9 cellular contexts compared by ENCODE assay signal in genomic region chr2:228048838-228049490, GRCh38.
DNase-seq lines count a peak whose midpoint lies in the region; ATAC-seq and TF ChIP-seq lines count a peak whose summit lies in the region.
"Had no signal": no experiment of that assay in that cellular context is flagged by ENCODE, and none has a peak within 500 bp of the region (broad histone marks: within the 10 kb centered on the region; RNA-seq: fewer than 3 reads in every experiment).

No MANE protein-coding gene starts in this region.

- peaks cover 10% of the 10 kb centered on the region for H3K27me3 Mint-ChIP-seq in nephron progenitor cell (ENCODE audit: low read depth, poor library complexity)

- ATAC-seq in HG03175 (IDR thresholded peaks at IDR 0.05; ENCODE audit: unreplicated experiment) (peak; percentile 53), esophagus mucosa (peak; percentile 74), HG02973 (IDR thresholded peaks at IDR 0.05; ENCODE audit: unreplicated experiment) (no peak), HG02970 (IDR thresholded peaks at IDR 0.05; ENCODE audit: low FRiP score, unreplicated experiment) (no peak)

- TF ChIP-seq CTCF in GM06990 (IDR thresholded peaks at IDR 0.05; ENCODE audit: insufficient read depth, low read length, poor library complexity, severe bottlenecking) (peak; percentile 49), nephron progenitor cell (IDR thresholded peaks at IDR 0.05) (peak; percentile 61)

- H3K4me3 ChIP-seq in GM06990 (replicated peaks; ENCODE audit: low read depth, low read length), result no peak overlapping the region
- H3K4me3 ChIP-seq in NT2/D1 (ENCODE audit: insufficient read length, low read depth), result no peak overlapping the region
- H3K4me3 ChIP-seq: skin epidermis had no signal

- H3K27me3 ChIP-seq in GM06990 (replicated peaks; ENCODE audit: control insufficient read depth, insufficient read depth, low read length) (no peaks in the 10 kb centered on the region), NT2/D1 (ENCODE audit: insufficient read depth, insufficient read length) (no peaks in the 10 kb centered on the region)

- no peak overlapping the region for H3K9ac ChIP-seq in NT2/D1 (ENCODE audit: insufficient read length, low read depth)

- H3K4me1 ChIP-seq in NT2/D1 (ENCODE audit: insufficient read depth, insufficient read length), result no peaks in the 10 kb centered on the region

- no peaks in the 10 kb centered on the region for H3K4me1 Mint-ChIP-seq in nephron progenitor cell

- no peak for DNase-seq in GM06990 (ENCODE audit: extremely low read depth, insufficient read length)
- DNase-seq in NT2/D1 (ENCODE audit: low read depth, low spot score), result peak; percentile 48
- DNase-seq in nephron progenitor cell, result peak; percentile 35
- DNase-seq in activated CD8-positive, alpha-beta memory T cell treated with anti-CD3 and anti-CD28 coated beads, Interleukin-2, amount 50 U/mL, for 48 hours, result no peak

- H3K36me3 Mint-ChIP-seq in nephron progenitor cell (ENCODE audit: low read depth), result no peaks in the 10 kb centered on the region

- H3K4me3 Mint-ChIP-seq in nephron progenitor cell, result no peak overlapping the region

- H3K9me3 Mint-ChIP-seq in nephron progenitor cell, result no peaks in the 10 kb centered on the region

- H3K9me3 ChIP-seq in NT2/D1 (ENCODE audit: insufficient read depth, low read length), result no peaks in the 10 kb centered on the region

- H3K36me3 ChIP-seq in GM06990 (ENCODE audit: control insufficient read depth, insufficient read depth, low read length), result no peaks in the 10 kb centered on the region
- no peaks in the 10 kb centered on the region for H3K36me3 ChIP-seq in NT2/D1 (ENCODE audit: insufficient read depth, insufficient read length, low read length)

- no peak overlapping the region for H3K27ac Mint-ChIP-seq in nephron progenitor cell

Comparison
In these comparisons a context has a peak if more than half of its experiments do, and no peak if none do; other contexts are left out.
1. DNase-seq: peak in NT2/D1 (single experiment) and nephron progenitor cell (single experiment); none in GM06990 (single experiment) and activated CD8-positive, alpha-beta memory T cell treated with anti-CD3 and anti-CD28 coated beads, Interleukin-2, amount 50 U/mL, for 48 hours (single experiment).
2. ATAC-seq: peak in HG03175 (single experiment) and esophagus mucosa (single experiment); none in HG02973 (single experiment) and HG02970 (single experiment).